ENCODE assay signal across 19 cellular contexts in the genomic region with DNA sequence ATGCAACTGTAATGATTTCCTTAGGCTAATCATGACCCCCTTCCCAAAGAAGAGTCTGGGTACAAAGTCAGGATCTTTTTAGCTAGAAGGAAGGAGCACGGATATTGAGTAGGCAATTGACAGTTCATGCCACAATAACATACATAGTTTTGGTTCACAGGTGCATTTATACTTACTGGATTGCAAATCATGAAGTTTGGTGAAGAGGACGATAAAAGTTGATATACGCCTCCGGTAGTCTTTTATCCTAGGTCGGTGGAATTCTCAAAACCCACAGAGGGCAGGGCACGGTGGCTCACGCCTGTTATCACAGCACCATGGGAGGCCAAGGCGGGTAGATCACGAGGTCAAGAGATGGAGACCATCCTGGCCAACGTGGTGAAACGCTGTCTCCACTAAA.
"Had no signal": no experiment of that assay in that cellular context is flagged by ENCODE, and none has a peak within 500 bp of the region (broad histone marks: within the 10 kb centered on the region; RNA-seq: fewer than 3 reads in every experiment).

No MANE protein-coding gene starts in this region.

- H3K36me3 Mint-ChIP-seq: immature natural killer cell, memory B cell, mesothelial cell of epicardium, naive B cell had no signal

- DNase-seq: hippocampal formation, hypothalamus, immature natural killer cell, islet precursor cell, kidney, kidney glomerular epithelial cell, left cardiac atrium, left colon, left ventricle myocardium inferior, left ventricle myocardium superior, lower lobe of right lung, mammary epithelial cell, mesenchymal stem cell, mesendoderm, midbrain, mucosa of descending colon, naive B cell had no signal

- H3K27ac Mint-ChIP-seq: immature natural killer cell, memory B cell, mesothelial cell of epicardium, naive B cell had no signal

- H3K4me3 Mint-ChIP-seq: immature natural killer cell, memory B cell, mesothelial cell of epicardium, naive B cell had no signal

- H3K4me1 Mint-ChIP-seq: immature natural killer cell, memory B cell, naive B cell had no signal

- H3K9me3 Mint-ChIP-seq: mesothelial cell of epicardium, naive B cell had no signal

- H3K27me3 Mint-ChIP-seq: naive B cell had no signal
